8 cellular contexts compared by ENCODE assay signal in the genomic region with DNA sequence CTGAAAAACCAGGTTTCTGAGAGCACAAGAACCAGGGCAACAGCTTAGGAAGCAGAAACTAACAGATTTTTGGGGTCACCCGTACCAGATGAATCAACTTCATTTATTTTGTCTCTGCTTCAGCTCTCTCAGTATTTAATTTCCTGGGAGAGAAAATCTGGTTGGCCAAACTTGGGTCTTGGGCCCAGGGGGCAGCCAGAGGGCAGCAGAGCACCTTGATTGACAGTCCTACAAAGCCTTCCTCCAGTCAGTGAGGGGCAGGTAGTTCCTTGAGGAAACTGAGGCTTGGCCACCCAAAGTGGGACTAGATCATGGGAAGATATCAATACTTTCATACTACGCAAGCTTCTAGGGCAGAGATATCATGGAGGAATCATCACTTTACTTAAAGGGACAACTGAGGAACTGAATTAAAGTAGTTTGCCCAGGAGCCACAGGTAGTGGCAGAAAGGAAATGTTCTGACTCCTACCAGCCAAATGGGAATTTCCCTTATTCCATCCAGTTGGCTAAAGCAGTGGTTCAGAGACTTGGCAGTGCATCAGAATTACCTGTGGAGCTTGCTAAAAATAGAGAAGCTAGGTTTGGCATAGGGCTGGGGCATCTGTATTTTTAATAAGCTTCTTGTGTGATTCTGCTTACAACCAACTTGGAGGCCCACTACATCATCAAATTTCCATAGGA. TPM values are rescaled to one million over a fixed set of nuclear protein-coding genes. Genes with fewer than 3 reads are reported as not detected.
DNase-seq lines count a peak whose midpoint lies in the region; ATAC-seq, FAIRE-seq and TF ChIP-seq lines count a peak whose summit lies in the region.

No MANE protein-coding gene starts in this region.

- H3K4me1 Mint-ChIP-seq in H9 = peaks cover 4 to 6% of the 10 kb centered on the region in 2 experiments
- peaks cover 16% of the 10 kb centered on the region for H3K4me1 Mint-ChIP-seq in stimulated activated naive CD8-positive, alpha-beta T cell treated with anti-CD3 and anti-CD28 coated beads, Interleukin-15, Interleukin-2, amounts not matched to agents 100 ng/mL and 50 ng/mL, for 24 hours (ENCODE audit: low read depth)

- no peak for TF ChIP-seq EP300 in GM12878 (IDR thresholded peaks at IDR 0.05; ENCODE audit: borderline replicate concordance in 1 of 2, control insufficient read depth in 1 of 2, low read depth in 2 of 2, low read length in 2 of 2)

- peak; percentile 72 for TF ChIP-seq RAD21 in GM12878 (IDR thresholded peaks at IDR 0.05; ENCODE audit: insufficient read depth, low read depth, low read length)

- no peaks in the 10 kb centered on the region for H3K36me3 ChIP-seq in GM12878 (ENCODE audit: control insufficient read depth in 2 of 2, insufficient read depth in 2 of 2, low read length in 1 of 2)
- no peaks in the 10 kb centered on the region for H3K36me3 ChIP-seq in lung (ENCODE audit: control insufficient read depth in 2 of 2, insufficient read depth in 2 of 2, low read length in 2 of 2)

- no peak overlapping the region for H3K14ac ChIP-seq in H9 (ENCODE audit: insufficient read depth, low read length)

- no peak overlapping the region for H3T11ph ChIP-seq in H9 (ENCODE audit: low read length)

- no peak overlapping the region for H3K4ac ChIP-seq in H9 (ENCODE audit: low read depth, low read length)

- no peak overlapping the region for H2AK5ac ChIP-seq in H9 (ENCODE audit: insufficient read length, low read length)

- H3K27ac ChIP-seq in H9 (ENCODE audit: insufficient read length, low read depth, low read length) (no peak overlapping the region), GM12878 (ENCODE audit: control insufficient read depth, insufficient read depth) (no peak overlapping the region), lung (ENCODE audit: low read depth in 1 of 2, low read length in 1 of 2) (no peak overlapping the region)

- H3K4me3 Mint-ChIP-seq in H9 = no peak overlapping the region
- no peak overlapping the region for H3K4me3 Mint-ChIP-seq in stimulated activated naive CD8-positive, alpha-beta T cell treated with anti-CD3 and anti-CD28 coated beads, Interleukin-15, Interleukin-2, amounts not matched to agents 100 ng/mL and 50 ng/mL, for 24 hours

- TF ChIP-seq CTCF in AG09319 (IDR thresholded peaks at IDR 0.05; ENCODE audit: low read depth, low read length) (peak; percentile 12), H9 (conservative IDR thresholded peaks at IDR 0.05) (peak; percentile 82), GM12878 (IDR thresholded peaks at IDR 0.05 in 2 of 3, conservative IDR thresholded peaks at IDR 0.05 in 1 of 3; ENCODE audit: control insufficient read depth in 2 of 3, extremely low read depth in 1 of 3, insufficient read depth in 1 of 3, low read depth in 3 of 3, low read length in 3 of 3) (peak; percentile 67 to 83 (median 67)), lung (IDR thresholded peaks at IDR 0.05; ENCODE audit: control extremely low read depth, extremely low read depth) (peak; percentile 48)

- H2AFZ ChIP-seq in H9 (ENCODE audit: low read length) = no peak overlapping the region
- H2AFZ ChIP-seq in GM12878 (ENCODE audit: control insufficient read depth, low read depth, low read length) = no peak overlapping the region

- H3K79me2 ChIP-seq in H9 (ENCODE audit: insufficient read depth, low read length) (no peaks in the 10 kb centered on the region), GM12878 (ENCODE audit: control insufficient read depth, insufficient read depth, low read length) (no peaks in the 10 kb centered on the region)

- SMC1A ChIA-PET in GM12878 (lab: Charles Lee; ENCODE audit: uncharacterized antibody, unreplicated experiment) = interaction anchor here (0.6 to 5.0 kb wide), 19 partner anchors 10 to 248 kb away, joined by 3 to 50 read pairs (median 4); no protein-coding TSS in a partner anchor

- no peak overlapping the region for H3K27ac Mint-ChIP-seq in H9
- H3K27ac Mint-ChIP-seq in stimulated activated naive CD8-positive, alpha-beta T cell treated with anti-CD3 and anti-CD28 coated beads, Interleukin-15, Interleukin-2, amounts not matched to agents 100 ng/mL and 50 ng/mL, for 24 hours = peak overlapping the region; percentile 62

- DNase-seq in AG09319 (ENCODE audit: extremely low read depth, low read depth) = no peak
- peak; percentile 57 for DNase-seq in H9
- peak; percentile 15 for DNase-seq in T follicular helper cell (ENCODE audit: low read depth)
- DNase-seq in GM12878 (ENCODE audit: low read depth, low spot score) = no peak
- no peak for DNase-seq in lung (ENCODE audit: low spot score)
- DNase-seq in globus pallidus (ENCODE audit: low spot score) = no peak
- no peak for DNase-seq in NCI-H2029 treated with DMSO at 0.1 percent for 48 hours (lab: John Stamatoyannopoulos, UW)

- H4K20me1 ChIP-seq in H9 (ENCODE audit: control insufficient read depth, insufficient read depth, insufficient read length) (no peaks in the 10 kb centered on the region), GM12878 (ENCODE audit: control insufficient read depth, insufficient read depth) (no peaks in the 10 kb centered on the region)

- no peaks in the 10 kb centered on the region for H3K23me2 ChIP-seq in H9 (ENCODE audit: insufficient read length, low read depth, low read length, poor library complexity, severe bottlenecking)

- no peak overlapping the region for H3K56ac ChIP-seq in H9 (ENCODE audit: insufficient read length, low read depth, low read length)

- no peaks in the 10 kb centered on the region for H3K9me3 Mint-ChIP-seq in H9
- no peaks in the 10 kb centered on the region for H3K9me3 Mint-ChIP-seq in stimulated activated naive CD8-positive, alpha-beta T cell treated with anti-CD3 and anti-CD28 coated beads, Interleukin-15, Interleukin-2, amounts not matched to agents 100 ng/mL and 50 ng/mL, for 24 hours

- no peak overlapping the region for H2BK15ac ChIP-seq in H9 (ENCODE audit: low read depth, low read length)

- H3K27me3 ChIP-seq in H9 (ENCODE audit: insufficient read depth, low read length) = no peaks in the 10 kb centered on the region
- H3K27me3 ChIP-seq in GM12878 (replicated peaks in 1 of 2; ENCODE audit: control insufficient read depth in 2 of 2, insufficient read depth in 2 of 2, low read length in 1 of 2) = no peaks in the 10 kb centered on the region; a peak in 2 of 4 replicates
- H3K27me3 ChIP-seq in lung (ENCODE audit: control insufficient read depth, insufficient read depth) = no peaks in the 10 kb centered on the region

- H3K9me3 ChIP-seq in H9 (ENCODE audit: control insufficient read depth, low read depth, low read length) (no peaks in the 10 kb centered on the region), GM12878 (replicated peaks; ENCODE audit: control insufficient read depth, insufficient read depth, low read length) (no peaks in the 10 kb centered on the region), lung (ENCODE audit: control insufficient read depth in 2 of 2, insufficient read depth in 1 of 2, low read length in 1 of 2) (no peaks in the 10 kb centered on the region)

- H3K4me3 ChIP-seq in GM12878 (no peak overlapping the region), lung (no peak overlapping the region)

- no peaks in the 10 kb centered on the region for H3K79me1 ChIP-seq in H9 (ENCODE audit: insufficient read depth, low read depth, low read length, poor library complexity, severe bottlenecking)

- in situ Hi-C loops in GM12878 (cut with MboI) = no loop called here

- intact Hi-C loops in GM12878 (cut with micrococcal nuclease; ENCODE audit: unreplicated experiment) = loop anchor here (1.0 kb wide), 2 partner anchors 119 to 132 kb away; no protein-coding TSS in a partner anchor

- no peak for TF ChIP-seq POLR2A in GM12878 (IDR thresholded peaks at IDR 0.05; ENCODE audit: low read depth, low read length)

- WGBS in H9 (ENCODE audit: extremely low coverage, insufficient read length, low lambda C conversion rate) = no CpG with 5 or more reads among the region's 2 CpGs
- 40% methylated on average over 2 of the region's 2 CpGs for WGBS in GM12878 (ENCODE audit: insufficient coverage, insufficient replicate concordance, low lambda C conversion rate, missing lambda C conversion rate)
- WGBS in lung, 2 donors = 87 to 91% methylated on average over 2 of the region's 2 CpGs

- RAD21 ChIA-PET in GM12878 (lab: Charles Lee; ENCODE audit: unreplicated experiment) = interaction anchor here (0.6 to 4.0 kb wide), 15 partner anchors 31 to 173 kb away, joined by 3 to 31 read pairs (median 7); no protein-coding TSS in a partner anchor

- CTCF ChIA-PET in GM12878 (lab: Yijun Ruan, JAX) = interaction anchor here (0.7 to 7.5 kb wide), 32 partner anchors 8 to 1443 kb away, joined by 3 to 144 read pairs (median 4); partner anchors contain the start of gene ARHGAP26

- no TSS peak for BruUV-seq in GM12878 (replicated peaks; lab: Mats Ljungman, UMichigan)

- no peak overlapping the region for H3K23ac ChIP-seq in H9 (ENCODE audit: insufficient read length, low read depth, low read length)

- H3K9ac ChIP-seq in H9 (ENCODE audit: extremely low read depth, insufficient read length, low read length) = no peak overlapping the region
- H3K9ac ChIP-seq in GM12878 (ENCODE audit: control insufficient read depth, insufficient read depth, low read length) = no peak overlapping the region

- H2BK20ac ChIP-seq in H9 (ENCODE audit: low read depth, low read length, poor library complexity, severe bottlenecking) = no peak overlapping the region

- no peaks in the 10 kb centered on the region for H3K27me3 Mint-ChIP-seq in H9 (ENCODE audit: low read depth)
- no peaks in the 10 kb centered on the region for H3K27me3 Mint-ChIP-seq in stimulated activated naive CD8-positive, alpha-beta T cell treated with anti-CD3 and anti-CD28 coated beads, Interleukin-15, Interleukin-2, amounts not matched to agents 100 ng/mL and 50 ng/mL, for 24 hours

- peaks cover 0 to 41% (median 3%) of the 10 kb centered on the region in 3 experiments; a peak in 4 of 7 replicates for H3K36me3 Mint-ChIP-seq in H9 (ENCODE audit: insufficient read depth in 1 of 3, low read depth in 3 of 3)
- H3K36me3 Mint-ChIP-seq in stimulated activated naive CD8-positive, alpha-beta T cell treated with anti-CD3 and anti-CD28 coated beads, Interleukin-15, Interleukin-2, amounts not matched to agents 100 ng/mL and 50 ng/mL, for 24 hours (ENCODE audit: low read depth) = no peaks in the 10 kb centered on the region

- H3K4me2 ChIP-seq in H9 (ENCODE audit: insufficient read depth, insufficient read length, low read length) (no peak overlapping the region), GM12878 (ENCODE audit: control insufficient read depth, insufficient read depth) (no peak overlapping the region)

- no peak overlapping the region for H4K5ac ChIP-seq in H9 (ENCODE audit: insufficient read length, low read depth, low read length)

- FAIRE-seq in GM12878 (lab: Jason Lieb, UNC) = no peak

- ATAC-seq in GM12878 = peak; percentile 84
- ATAC-seq in lung (ENCODE audit: insufficient read depth, low FRiP score) = no peak

- no peak overlapping the region for H4K8ac ChIP-seq in H9 (replicated peaks; ENCODE audit: insufficient read length, low read depth, low read length)

- H3K4me1 ChIP-seq in H9 (ENCODE audit: insufficient read depth, low read length) = peaks cover under 1% of the 10 kb centered on the region; the same call in 1 of the 2 replicates
- no peaks in the 10 kb centered on the region for H3K4me1 ChIP-seq in GM12878 (ENCODE audit: control insufficient read depth, insufficient read depth, low read length)
- peaks cover 0 to 41% of the 10 kb centered on the region in 2 donors for H3K4me1 ChIP-seq in lung (ENCODE audit: control insufficient read depth in 2 of 2, insufficient read depth in 2 of 2, low read length in 2 of 2)

- no peak overlapping the region for H3K18ac ChIP-seq in H9 (ENCODE audit: insufficient read length, low read depth, low read length)

- H2BK120ac ChIP-seq in H9 (ENCODE audit: low read depth, low read length, poor library complexity, severe bottlenecking) = no peak overlapping the region

- POLR2A ChIA-PET in GM12878 (lab: Charles Lee) = no interaction called here

- no peak overlapping the region for H4K91ac ChIP-seq in H9 (ENCODE audit: insufficient read length, low read depth, low read length)

- no peak overlapping the region for H2BK12ac ChIP-seq in H9 (ENCODE audit: insufficient read length, low read depth, low read length)

- no peak overlapping the region for H2BK5ac ChIP-seq in H9 (ENCODE audit: insufficient read length, low read length)

RNA-seq across cellular contexts. Expression of gene ARHGAP26, which starts 21.5 kb away (rescaled TPM):
- total RNA-seq in H9 (2021) = 13.8 and 15.2 TPM in 2 replicates
- total RNA-seq in GM12878 (2013; cell fraction: nucleolus; rRNA removed) = 84.5 and 89.8 TPM in 2 replicates
- total RNA-seq in GM12878 (2014; rRNA removed) = 17.4 and 17.8 TPM in 2 replicates
- total RNA-seq in GM12878 (2014; rRNA removed; fragmentation: Illumina TruSeq; extraction: Trizol) = 17.4 and 19.3 TPM in 2 replicates
- total RNA-seq in GM12878 (2021) = 16.5 and 22.6 TPM in 2 replicates
- polyA plus RNA-seq in GM12878 (2011; ENCODE audit: low read depth) = 5.5 TPM
- polyA plus RNA-seq in GM12878 (2011; rRNA removed) = 40.0 and 41.5 TPM in 2 replicates
- 35.6 and 39.3 TPM in 2 replicates for polyA plus RNA-seq in GM12878 (2011; cell fraction: cytosol; rRNA removed)
- 62.4 and 90.1 TPM in 2 replicates for polyA plus RNA-seq in GM12878 (2011; cell fraction: nucleus; rRNA removed)
- 7.6 and 12.2 TPM in 2 replicates for polyA plus RNA-seq in GM12878 (2012)
- polyA plus RNA-seq in GM12878 (2014; fragmentation: Illumina TruSeq; extraction: Trizol) = 18.2 and 19.4 TPM in 2 replicates
- polyA plus RNA-seq in GM12878 (2014; fragmentation: Nextera tagmentation; extraction: Ambion mirVana) = 1 to 10 TPM; 9.4 to 9.8 TPM
- 9.5 and 10.2 TPM in 2 replicates for polyA plus RNA-seq in GM12878 (2014; rRNA removed)
- 10 to 100 TPM; 22.5 to 24.3 TPM for polyA plus RNA-seq in GM12878 (2016; fragmentation: Nextera tagmentation; extraction: Ambion mirVana)
- 119 and 147 TPM in 2 replicates for polyA minus RNA-seq in GM12878 (2011; rRNA and poly(A)+ RNA removed)
- polyA minus RNA-seq in GM12878 (2011; cell fraction: cytosol; rRNA and poly(A)+ RNA removed) = 18.4 and 29.0 TPM in 2 replicates
- polyA minus RNA-seq in GM12878 (2011; cell fraction: nucleus; rRNA and poly(A)+ RNA removed) = 255 and 393 TPM in 2 replicates
- 10 to 100 TPM; 36.2 to 52.3 TPM for total RNA-seq in lung
- 10 to 100 TPM in 1 of 2 donors, 1 to 10 TPM in 1; 5.4 to 24.5 TPM for polyA plus RNA-seq in lung

Comparison
In these comparisons a context has a peak if more than half of its experiments do, and no peak if none do; other contexts are left out.
1. DNase-seq: peak in H9 (single experiment) and T follicular helper cell (single experiment); none in AG09319 (single experiment), GM12878 (single experiment), lung (single experiment), globus pallidus (single experiment) and NCI-H2029 treated with DMSO at 0.1 percent for 48 hours (single experiment).
2. CTCF ChIP-seq: peak in every context shown above with its lines; median percentile 82 in H9; 67 in GM12878; 48 in lung; 12 in AG09319.